12 cellular contexts compared by ENCODE assay signal in the genomic region with DNA sequence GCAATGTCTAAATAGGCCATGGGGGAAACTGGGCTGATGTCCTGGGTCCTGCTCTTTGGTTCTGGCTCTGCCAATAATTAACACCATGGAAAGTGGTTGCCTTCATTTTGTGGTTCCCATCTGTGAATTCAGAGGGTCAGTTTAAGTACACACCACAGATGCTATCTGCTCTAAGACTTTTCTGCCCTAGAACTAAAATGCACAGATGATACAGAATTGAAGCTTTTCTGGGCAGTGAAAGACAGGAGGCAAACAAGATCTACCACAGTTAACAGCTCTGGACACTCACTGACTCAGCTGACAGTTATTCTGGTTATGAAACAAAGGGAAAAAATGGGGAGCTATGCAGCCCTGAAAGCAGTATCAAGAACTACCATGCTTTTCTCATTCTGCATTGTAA. TPM values are rescaled to one million over a fixed set of nuclear protein-coding genes. Genes with fewer than 3 reads are reported as not detected.
DNase-seq lines count a peak whose midpoint lies in the region; ATAC-seq and TF ChIP-seq lines count a peak whose summit lies in the region.
"Had no signal": no experiment of that assay in that cellular context is flagged by ENCODE, and none has a peak within 500 bp of the region (broad histone marks: within the 10 kb centered on the region; RNA-seq: fewer than 3 reads in every experiment).

No MANE protein-coding gene starts in this region.

- H3K9me3 Mint-ChIP-seq in nephron = no peaks in the 10 kb centered on the region
- peaks cover 0 to 2% (median 0%) of the 10 kb centered on the region in 11 donors for H3K9me3 Mint-ChIP-seq in naive thymus-derived CD4-positive, alpha-beta T cell
- H3K9me3 Mint-ChIP-seq: activated CD4-positive, alpha-beta T cell treated with anti-CD3 and anti-CD28 coated beads, Interleukin-2, amount 10 ng/mL, durations not matched to agents 24 days and 14 days; central memory CD8-positive, alpha-beta T cell had no signal

- peak overlapping the region; percentile 86 to 95 (median 93) for H3K27ac Mint-ChIP-seq in nephron
- no peak overlapping the region for H3K27ac Mint-ChIP-seq in naive thymus-derived CD4-positive, alpha-beta T cell
- H3K27ac Mint-ChIP-seq: activated CD4-positive, alpha-beta T cell treated with anti-CD3 and anti-CD28 coated beads, Interleukin-2, amount 10 ng/mL, durations not matched to agents 24 days and 14 days had no signal

- H3K4me1 Mint-ChIP-seq in nephron = peaks cover 46% of the 10 kb centered on the region
- H3K4me1 Mint-ChIP-seq in naive thymus-derived CD4-positive, alpha-beta T cell = no peaks in the 10 kb centered on the region
- H3K4me1 Mint-ChIP-seq: activated CD4-positive, alpha-beta T cell treated with anti-CD3 and anti-CD28 coated beads, Interleukin-2, amount 10 ng/mL, durations not matched to agents 24 days and 14 days; central memory CD8-positive, alpha-beta T cell had no signal

- no peak overlapping the region for H3K4me3 ChIP-seq in PC-3 (ENCODE audit: low read length)
- H3K4me3 ChIP-seq in naive thymus-derived CD4-positive, alpha-beta T cell (ENCODE audit: low read length) = no peak overlapping the region
- H3K4me3 ChIP-seq: lung had no signal

- POLR2A ChIA-PET in PC-3 (lab: Charles Lee; ENCODE audit: unreplicated experiment) = no interaction called here
- POLR2A ChIA-PET in naive thymus-derived CD4-positive, alpha-beta T cell (lab: Charles Lee) = no interaction called here

- H3K79me2 ChIP-seq in PC-3 (ENCODE audit: low read length) = peaks cover 78% of the 10 kb centered on the region

- no peaks in the 10 kb centered on the region; the same call in 1 of the 2 replicates for H3K36me3 ChIP-seq in PC-3 (ENCODE audit: low read depth, low read length)
- no peaks in the 10 kb centered on the region for H3K36me3 ChIP-seq in naive thymus-derived CD4-positive, alpha-beta T cell (ENCODE audit: control insufficient read depth in 2 of 3, insufficient read depth in 3 of 3, low read length in 3 of 3)

- H3K9ac ChIP-seq in PC-3 (ENCODE audit: low read length) = no peak overlapping the region

- TF ChIP-seq CTCF in PC-3 (conservative IDR thresholded peaks at IDR 0.05; ENCODE audit: low read depth, low read length) (0 out of 2 replicates have a peak, but pooled peaks have one; percentile 18), nephron (IDR thresholded peaks at IDR 0.05; ENCODE audit: unreplicated experiment in 3 of 3) (no peak)

- CTCF ChIA-PET in PC-3 (lab: Charles Lee) = interaction anchor here (0.9 to 1.6 kb wide), 2 partner anchors 37 to 201 kb away, joined by 3 read pairs; a partner anchor contains a TSS
- CTCF ChIA-PET in naive thymus-derived CD4-positive, alpha-beta T cell (lab: Charles Lee) = interaction anchor here (0.6 to 0.7 kb wide), 2 partner anchors 11 kb away, joined by 3 read pairs; no protein-coding TSS in a partner anchor

- H2AFZ ChIP-seq in PC-3 (ENCODE audit: low read length) = no peak overlapping the region

- no peak overlapping the region for H3K4me3 Mint-ChIP-seq in nephron
- H3K4me3 Mint-ChIP-seq in naive thymus-derived CD4-positive, alpha-beta T cell = no peak overlapping the region
- H3K4me3 Mint-ChIP-seq: activated CD4-positive, alpha-beta T cell treated with anti-CD3 and anti-CD28 coated beads, Interleukin-2, amount 10 ng/mL, durations not matched to agents 24 days and 14 days; central memory CD8-positive, alpha-beta T cell had no signal

- H4K20me1 ChIP-seq in PC-3 (ENCODE audit: low read length) = no peaks in the 10 kb centered on the region

- H3K27ac ChIP-seq in PC-3 (ENCODE audit: low read length) = no peak overlapping the region
- H3K27ac ChIP-seq in naive thymus-derived CD4-positive, alpha-beta T cell (ENCODE audit: low read depth, low read length) = no peak overlapping the region

- DNase-seq in Daoy (ENCODE audit: low read depth) (peak; percentile 70), PC-3 (peak; percentile 61), fibroblast of gingiva (ENCODE audit: low read depth) (peak; percentile 52), NCI-H1694 (lab: John Stamatoyannopoulos, UW) (no peak), NAMALWA (ENCODE audit: low spot score) (no peak)
- no peak for DNase-seq in stimulated activated naive CD8-positive, alpha-beta T cell treated with anti-CD3 and anti-CD28 coated beads, Interleukin-15, Interleukin-2, amounts not matched to agents 100 U/mL and 50 U/mL, for 24 hours
- DNase-seq in naive thymus-derived CD4-positive, alpha-beta T cell = no peak
- DNase-seq: activated CD4-positive, alpha-beta T cell treated with anti-CD3 and anti-CD28 coated beads, Interleukin-2, amount 10 ng/mL, durations not matched to agents 24 days and 14 days; NCI-H748 treated with DMSO at 0.1 percent for 48 hours had no signal

- peak overlapping the region; percentile 57; the same call in 1 of the 2 replicates for H3K4me2 ChIP-seq in PC-3 (ENCODE audit: low read length)

- H3K27me3 Mint-ChIP-seq in nephron (ENCODE audit: low read depth) = no peaks in the 10 kb centered on the region
- peaks cover 0 to 17% (median 15%) of the 10 kb centered on the region in 5 donors for H3K27me3 Mint-ChIP-seq in naive thymus-derived CD4-positive, alpha-beta T cell

- no peaks in the 10 kb centered on the region for H3K9me3 ChIP-seq in PC-3 (ENCODE audit: low read length)
- no peaks in the 10 kb centered on the region for H3K9me3 ChIP-seq in naive thymus-derived CD4-positive, alpha-beta T cell (ENCODE audit: control insufficient read depth in 2 of 3, low read length in 3 of 3)

- peak; percentile 60 for ATAC-seq in PC-3
- ATAC-seq in stimulated activated naive CD8-positive, alpha-beta T cell treated with anti-CD3 and anti-CD28 coated beads, Interleukin-15, Interleukin-2, amounts not matched to agents 100 U/mL and 50 U/mL, for 24 hours = no peak
- no peak for ATAC-seq in naive thymus-derived CD4-positive, alpha-beta T cell

- H3K9me2 ChIP-seq in PC-3 (replicated peaks; ENCODE audit: low read length) = no peaks in the 10 kb centered on the region

- H3K4me1 ChIP-seq in PC-3 (ENCODE audit: insufficient read depth, low read length) = peaks cover 43% of the 10 kb centered on the region
- H3K4me1 ChIP-seq in naive thymus-derived CD4-positive, alpha-beta T cell (ENCODE audit: control insufficient read depth in 2 of 2, insufficient read depth in 2 of 2, low read length in 2 of 2) = no peaks in the 10 kb centered on the region

- peaks cover 7% of the 10 kb centered on the region for H3F3A ChIP-seq in PC-3 (ENCODE audit: low read length, unreplicated experiment)

- H3K27me3 ChIP-seq in PC-3 (ENCODE audit: low read length) = no peaks in the 10 kb centered on the region
- H3K27me3 ChIP-seq in naive thymus-derived CD4-positive, alpha-beta T cell (ENCODE audit: control insufficient read depth in 2 of 2, insufficient read depth in 2 of 2, low read length in 2 of 2) = no peaks in the 10 kb centered on the region

- BruUV-seq in PC-3 (replicated peaks; lab: Mats Ljungman, UMichigan) = no TSS peak

- H3K36me3 Mint-ChIP-seq in nephron (ENCODE audit: low read depth) = peaks cover 1% of the 10 kb centered on the region
- H3K36me3 Mint-ChIP-seq in naive thymus-derived CD4-positive, alpha-beta T cell = no peaks in the 10 kb centered on the region

- intact Hi-C loops in PC-3 (cut with micrococcal nuclease) = loop anchor here (5.0 kb wide), 1 partner anchor 35 kb away; a partner anchor contains a TSS
- intact Hi-C loops in naive thymus-derived CD4-positive, alpha-beta T cell (cut with micrococcal nuclease) = no loop called here

RNA-seq across cellular contexts. Expression of a gene that starts 37.3 kb away (rescaled TPM):
- 32.9 and 51.0 TPM in 2 replicates for total RNA-seq in Daoy (2014; rRNA removed; shearing (Covaris generic))
- total RNA-seq in PC-3 (2014; rRNA removed) = 24.7 and 26.7 TPM in 2 replicates
- total RNA-seq in naive thymus-derived CD4-positive, alpha-beta T cell = 1 to 10 TPM in 1 of 5 experiments, under 1 TPM in 4; 0.42 to 1.5 (median 0.59) TPM
- not detected for polyA plus RNA-seq in naive thymus-derived CD4-positive, alpha-beta T cell

Comparison
In these comparisons a context has a peak if more than half of its experiments do, and no peak if none do; other contexts are left out.
1. DNase-seq: peak in Daoy (single experiment), PC-3 (single experiment) and fibroblast of gingiva (single experiment); none in stimulated activated naive CD8-positive, alpha-beta T cell treated with anti-CD3 and anti-CD28 coated beads, Interleukin-15, Interleukin-2, amounts not matched to agents 100 U/mL and 50 U/mL, for 24 hours (single experiment), naive thymus-derived CD4-positive, alpha-beta T cell (0 of 9), NCI-H1694 (single experiment) and NAMALWA (single experiment).
2. H3K27ac Mint-ChIP-seq: peak in nephron (3 of 3); none in naive thymus-derived CD4-positive, alpha-beta T cell (0 of 9).
3. RNA of a gene that starts 37.3 kb away (total RNA-seq): 32.9 to 51.0 TPM in Daoy and 24.7 to 26.7 TPM in PC-3; 0.42 to 1.5 TPM in naive thymus-derived CD4-positive, alpha-beta T cell; every median in the first group is over 10 times any median in the second.